20 cellular contexts compared by ENCODE assay signal in the genomic region with DNA sequence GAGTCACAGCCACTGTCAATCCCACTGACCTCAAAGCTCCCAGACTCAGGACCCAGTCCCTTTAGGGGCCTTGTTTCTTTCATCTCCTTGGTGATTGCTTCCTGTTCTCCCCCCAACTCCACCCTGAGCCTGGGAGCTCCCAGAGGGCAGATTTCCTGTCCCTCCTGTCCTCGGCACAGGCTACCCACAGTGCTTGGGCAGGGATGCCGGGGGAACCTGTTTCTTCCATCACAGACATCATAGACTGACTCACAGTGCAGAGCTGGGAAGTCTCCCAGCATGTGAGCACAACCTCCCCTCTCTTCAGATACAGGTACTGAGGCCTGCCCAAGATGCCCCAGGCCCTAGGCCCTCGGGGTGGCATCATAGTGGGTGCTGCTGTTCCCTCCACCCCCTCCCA. TPM values are rescaled to one million over a fixed set of nuclear protein-coding genes. Genes with fewer than 3 reads are reported as not detected.
DNase-seq lines count a peak whose midpoint lies in the region; ATAC-seq, FAIRE-seq and TF ChIP-seq lines count a peak whose summit lies in the region.
"Had no signal": no experiment of that assay in that cellular context is flagged by ENCODE, and none has a peak within 500 bp of the region (broad histone marks: within the 10 kb centered on the region; RNA-seq: fewer than 3 reads in every experiment).

No MANE protein-coding gene starts in this region.

- no peaks in the 10 kb centered on the region for H3K9me3 ChIP-seq in mucosa of descending colon

- H3K27me3 Mint-ChIP-seq in type B pancreatic cell = peaks cover 7% of the 10 kb centered on the region
- H3K27me3 Mint-ChIP-seq: naive thymus-derived CD4-positive, alpha-beta T cell had no signal

- H3K27me3 ChIP-seq in bronchial epithelial cell (ENCODE audit: control insufficient read depth, insufficient read depth, low read length) = no peaks in the 10 kb centered on the region

- H3K4me1 Mint-ChIP-seq in type B pancreatic cell (ENCODE audit: unreplicated experiment) = peaks cover 13% of the 10 kb centered on the region
- H3K4me1 Mint-ChIP-seq: CD8-positive, alpha-beta memory T cell had no signal

- peak; percentile 4 for ATAC-seq in mucosa of descending colon
- ATAC-seq in GM21737 (IDR thresholded peaks at IDR 0.05; ENCODE audit: unreplicated experiment) = no peak
- ATAC-seq: activated CD8-positive, alpha-beta T cell treated with anti-CD3 and anti-CD28 coated beads for 36 hours; naive thymus-derived CD4-positive, alpha-beta T cell had no signal

- FAIRE-seq in bronchial epithelial cell (lab: Jason Lieb, UNC) = peak; percentile 86

- peak overlapping the region; percentile 100 for H3K27ac Mint-ChIP-seq in type B pancreatic cell
- H3K27ac Mint-ChIP-seq: activated CD8-positive, alpha-beta T cell treated with anti-CD3 and anti-CD28 coated beads for 36 hours; activated naive CD4-positive, alpha-beta T cell treated with anti-CD3 and anti-CD28 coated beads for 36 hours; activated T-cell treated with anti-CD3 and anti-CD28 coated beads, Interleukin-2, amount 50 U/mL, for 24 hours; CD8-positive, alpha-beta memory T cell; naive thymus-derived CD4-positive, alpha-beta T cell had no signal

- DNase-seq in LoVo (ENCODE audit: low spot score) (peak; percentile 24), bronchial epithelial cell (ENCODE audit: low read depth) (peak; percentile 84), mucosa of descending colon (no peak), type B pancreatic cell (ENCODE audit: extremely low spot score, unreplicated experiment) (no peak), AG20443 (ENCODE audit: low spot score) (no peak)
- no peak for DNase-seq in activated CD4-positive, CD25-positive, alpha-beta regulatory T cell (lab: John Stamatoyannopoulos, UW)
- DNase-seq: activated CD8-positive, alpha-beta T cell treated with anti-CD3 and anti-CD28 coated beads for 36 hours; activated naive CD4-positive, alpha-beta T cell treated with anti-CD3 and anti-CD28 coated beads for 36 hours; activated T-cell treated with anti-CD3 and anti-CD28 coated beads, Interleukin-2, amount 50 U/mL, for 24 hours; aorta; CD8-positive, alpha-beta memory T cell; DND-41; effector CD4-positive, alpha-beta T cell; naive thymus-derived CD4-positive, alpha-beta T cell; NCI-H1048; NCI-H2029; NCI-H524 treated with DMSO at 0.1 percent for 48 hours; stimulated activated CD4-positive, alpha-beta T cell treated with anti-CD3 and anti-CD28 coated beads, Interleukin-2, amount 100 ng/mL, for 48 hours had no signal

- intact Hi-C loops in mucosa of descending colon (cut with DNase I, micrococcal nuclease) = no loop called here

- no peaks in the 10 kb centered on the region for H3K4me1 ChIP-seq in mucosa of descending colon (ENCODE audit: low read depth)

- TF ChIP-seq CTCF in bronchial epithelial cell (IDR thresholded peaks at IDR 0.05; ENCODE audit: insufficient read depth, low read length, severe bottlenecking) = no peak
- TF ChIP-seq CTCF in mucosa of descending colon (IDR thresholded peaks at IDR 0.05) = no peak
- TF ChIP-seq CTCF in type B pancreatic cell (conservative IDR thresholded peaks at IDR 0.05) = no peak

- H3K36me3 ChIP-seq in bronchial epithelial cell (ENCODE audit: control insufficient read depth, insufficient read depth, low read length) (peaks cover 69% of the 10 kb centered on the region), mucosa of descending colon (ENCODE audit: low read depth) (no peaks in the 10 kb centered on the region)

- peaks cover 9% of the 10 kb centered on the region for H3K36me3 Mint-ChIP-seq in type B pancreatic cell
- H3K36me3 Mint-ChIP-seq: CD8-positive, alpha-beta memory T cell; naive thymus-derived CD4-positive, alpha-beta T cell had no signal

- H3K4me3 ChIP-seq in bronchial epithelial cell (ENCODE audit: low read depth, low read length) (no peak overlapping the region), mucosa of descending colon (no peak overlapping the region)

- peaks cover 5% of the 10 kb centered on the region for H3K9me3 Mint-ChIP-seq in type B pancreatic cell
- H3K9me3 Mint-ChIP-seq: activated CD8-positive, alpha-beta T cell treated with anti-CD3 and anti-CD28 coated beads for 36 hours; activated naive CD4-positive, alpha-beta T cell treated with anti-CD3 and anti-CD28 coated beads for 36 hours; activated T-cell treated with anti-CD3 and anti-CD28 coated beads, Interleukin-2, amount 50 U/mL, for 24 hours; CD8-positive, alpha-beta memory T cell; naive thymus-derived CD4-positive, alpha-beta T cell had no signal

- peak overlapping the region; percentile 81 for H3K4me3 Mint-ChIP-seq in type B pancreatic cell
- H3K4me3 Mint-ChIP-seq: activated CD8-positive, alpha-beta T cell treated with anti-CD3 and anti-CD28 coated beads for 36 hours; activated naive CD4-positive, alpha-beta T cell treated with anti-CD3 and anti-CD28 coated beads for 36 hours; activated T-cell treated with anti-CD3 and anti-CD28 coated beads, Interleukin-2, amount 50 U/mL, for 24 hours; CD8-positive, alpha-beta memory T cell; naive thymus-derived CD4-positive, alpha-beta T cell had no signal

RNA-seq across cellular contexts. Expression of a gene that starts 16.6 kb away (rescaled TPM):
- total RNA-seq in bronchial epithelial cell (146 and 441 TPM in 2 replicates), mucosa of descending colon (1 to 10 TPM; 4.0 to 6.3 (median 5.4) TPM), type B pancreatic cell (ENCODE audit: low replicate concordance) (56.7 and 207 TPM in 2 replicates)
- total RNA-seq: activated CD8-positive, alpha-beta T cell treated with anti-CD3 and anti-CD28 coated beads for 36 hours; activated naive CD4-positive, alpha-beta T cell treated with anti-CD3 and anti-CD28 coated beads for 36 hours; CD8-positive, alpha-beta memory T cell; naive thymus-derived CD4-positive, alpha-beta T cell; T-helper 1 cell treated with Interleukin-12 subunit alpha and Interleukin-12 subunit beta and Interleukin-4 antibody, amounts not matched to agents 30 ng/mL and 1 ng/mL, for 36 hours had no signal

Comparison
In these comparisons a context has a peak if more than half of its experiments do, and no peak if none do; other contexts are left out.
1. DNase-seq: peak in LoVo (single experiment) and bronchial epithelial cell (single experiment); none in mucosa of descending colon (0 of 3), type B pancreatic cell (single experiment), activated CD4-positive, CD25-positive, alpha-beta regulatory T cell (0 of 4) and AG20443 (single experiment).